ENCODE assay signal across 21 cellular contexts in the genomic region with DNA sequence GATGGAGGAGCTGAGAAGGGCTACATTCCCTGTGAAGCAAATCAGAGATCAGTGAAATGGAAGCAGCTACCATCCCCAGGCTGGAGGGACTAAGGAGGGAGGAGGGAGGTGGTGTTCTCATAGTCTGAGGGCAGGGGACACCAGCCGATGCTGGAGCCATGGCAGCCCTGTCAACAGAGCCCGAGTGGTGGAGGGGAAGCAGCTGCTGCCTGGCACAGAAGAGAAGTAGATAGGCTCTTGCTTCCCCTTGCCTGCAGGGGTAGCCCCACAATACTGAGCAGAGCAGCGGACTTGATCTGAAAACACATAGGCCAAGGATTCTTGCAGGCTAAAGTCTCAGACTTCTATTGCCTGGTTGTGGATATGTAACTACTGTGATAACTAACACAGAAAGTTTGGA.
DNase-seq lines count a peak whose midpoint lies in the region; ATAC-seq and TF ChIP-seq lines count a peak whose summit lies in the region.
"Had no signal": no experiment of that assay in that cellular context is flagged by ENCODE, and none has a peak within 500 bp of the region (broad histone marks: within the 10 kb centered on the region; RNA-seq: fewer than 3 reads in every experiment).

No MANE protein-coding gene starts in this region.

- intact Hi-C loops in CD14-positive monocyte (cut with micrococcal nuclease) (loop anchor here in 1 of 2 donors (2.0 to 10.0 kb wide), 2 partner anchors 45 to 123 kb away; no protein-coding TSS in a partner anchor), left ventricle myocardium superior (cut with micrococcal nuclease) (no loop called here)

- ATAC-seq in left ventricle myocardium superior: peak; percentile 27
- ATAC-seq: natural killer cell treated with Interleukin-12 subunit alpha and Interleukin-12 subunit beta and Interleukin-15 and Interleukin-18, amount 100 ng/mL, for 72 hours; PC-3 had no signal

- H3K4me3 Mint-ChIP-seq in CD14-positive monocyte: peak overlapping the region in 1 of 2 donors; percentile 18
- H3K4me3 Mint-ChIP-seq: activated naive CD4-positive, alpha-beta T cell treated with anti-CD3 and anti-CD28 coated beads, Interleukin-2, amount 50 U/mL, for 24 hours; natural killer cell treated with Interleukin-12 subunit alpha and Interleukin-12 subunit beta and Interleukin-15 and Interleukin-18, amount 100 ng/mL, for 72 hours had no signal

- DNase-seq in CD14-positive monocyte (ENCODE audit: low spot score) (peak; percentile 44), Kasumi-1 (lab: John Stamatoyannopoulos, UW) (peak; percentile 2 to 7), left ventricle myocardium superior (no peak), NCI-H2107 (lab: John Stamatoyannopoulos, UW) (no peak), OCI-M2 (lab: John Stamatoyannopoulos, UW; ENCODE audit: unreplicated experiment) (no peak), AG20443 (ENCODE audit: low spot score) (no peak)
- DNase-seq: activated CD4-positive, CD25-positive, alpha-beta regulatory T cell treated with anti-CD3 and anti-CD28 coated beads, Interleukin-2, amount 50 U/mL, for 72 hours; activated T-cell treated with anti-CD3 and anti-CD28 coated beads, Interleukin-2, amount 50 U/mL, for 48 hours; effector CD8-positive, alpha-beta T cell; EL; KG1; mesenchymal stem cell; NCI-H1105; NCI-H2171 treated with DMSO at 0.1 percent for 48 hours; NCI-H748 treated with DMSO at 0.1 percent for 48 hours; stimulated activated CD4-positive, alpha-beta T cell treated with anti-CD3 and anti-CD28 coated beads, Interleukin-12 subunit alpha, Interleukin-12 subunit beta, amount 100 ng/mL, for 4 hours; stimulated activated CD8-positive, alpha-beta memory T cell treated with anti-CD3 and anti-CD28 coated beads, Interleukin-4, amount 100 ng/mL, for 48 hours had no signal

- peaks cover 0 to 3% (median 0%) of the 10 kb centered on the region in 3 donors for H3K27me3 Mint-ChIP-seq in CD14-positive monocyte (ENCODE audit: low read depth in 3 of 3)
- H3K27me3 Mint-ChIP-seq: activated naive CD4-positive, alpha-beta T cell treated with anti-CD3 and anti-CD28 coated beads, Interleukin-2, amount 50 U/mL, for 24 hours had no signal

- H3K9me3 ChIP-seq in neutrophil: no peaks in the 10 kb centered on the region

- peaks cover 44 to 45% of the 10 kb centered on the region in 2 experiments for H3K4me1 ChIP-seq in neutrophil (ENCODE audit: control insufficient read depth in 1 of 2, insufficient read depth in 1 of 2, low read depth in 1 of 2, low read length in 1 of 2)

- H3K36me3 Mint-ChIP-seq in CD14-positive monocyte: peaks cover 0 to 7% of the 10 kb centered on the region in 2 donors
- H3K36me3 Mint-ChIP-seq: natural killer cell treated with Interleukin-12 subunit alpha and Interleukin-12 subunit beta and Interleukin-15 and Interleukin-18, amount 100 ng/mL, for 72 hours had no signal

- H3K27me3 ChIP-seq in neutrophil: no peaks in the 10 kb centered on the region

- TF ChIP-seq CTCF in CD14-positive monocyte (IDR thresholded peaks at IDR 0.05) (peak; percentile 11), neutrophil (IDR thresholded peaks at IDR 0.05) (peak; percentile 48)

- peaks cover 0 to 2% (median 0%) of the 10 kb centered on the region in 7 donors for H3K9me3 Mint-ChIP-seq in CD14-positive monocyte
- H3K9me3 Mint-ChIP-seq: activated naive CD4-positive, alpha-beta T cell treated with anti-CD3 and anti-CD28 coated beads, Interleukin-2, amount 50 U/mL, for 24 hours; natural killer cell treated with Interleukin-12 subunit alpha and Interleukin-12 subunit beta and Interleukin-15 and Interleukin-18, amount 100 ng/mL, for 72 hours had no signal

- H3K36me3 ChIP-seq in neutrophil: no peaks in the 10 kb centered on the region

- no peak overlapping the region for H3K4me3 ChIP-seq in neutrophil (ENCODE audit: low read depth in 1 of 2, low read length in 1 of 2)

- peaks cover 36% of the 10 kb centered on the region for H3K4me1 Mint-ChIP-seq in CD14-positive monocyte
- H3K4me1 Mint-ChIP-seq: activated naive CD4-positive, alpha-beta T cell treated with anti-CD3 and anti-CD28 coated beads, Interleukin-2, amount 50 U/mL, for 24 hours had no signal

- peak overlapping the region in 4 of 7 donors; percentile 9 to 69 (median 38) for H3K27ac Mint-ChIP-seq in CD14-positive monocyte
- H3K27ac Mint-ChIP-seq: activated naive CD4-positive, alpha-beta T cell treated with anti-CD3 and anti-CD28 coated beads, Interleukin-2, amount 50 U/mL, for 24 hours; natural killer cell treated with Interleukin-12 subunit alpha and Interleukin-12 subunit beta and Interleukin-15 and Interleukin-18, amount 100 ng/mL, for 72 hours had no signal

- peak overlapping the region; percentile 94 for H3K27ac ChIP-seq in neutrophil

Comparison
In these comparisons a context has a peak if more than half of its experiments do, and no peak if none do; other contexts are left out.
1. DNase-seq: peak in CD14-positive monocyte (single experiment) and Kasumi-1 (2 of 2); none in left ventricle myocardium superior (single experiment), NCI-H2107 (single experiment), OCI-M2 (single experiment) and AG20443 (single experiment).